In genomic region chr4:6647582-6648230, GRCh38 we compare ENCODE assay signal across 22 cellular contexts. TPM values are rescaled to one million over a fixed set of nuclear protein-coding genes. Genes with fewer than 3 reads are reported as not detected.
"Had no signal": no experiment of that assay in that cellular context is flagged by ENCODE, and none has a peak within 500 bp of the region (broad histone marks: within the 10 kb centered on the region; RNA-seq: fewer than 3 reads in every experiment).

No MANE protein-coding gene starts in this region.

- H3K9me3 Mint-ChIP-seq: activated naive CD8-positive, alpha-beta T cell treated with anti-CD3 and anti-CD28 coated beads, Interleukin-2, amount 10 ng/mL, durations not matched to agents 7 days and 5 days; naive B cell; neural progenitor cell; stimulated activated naive CD8-positive, alpha-beta T cell treated with anti-CD3 and anti-CD28 coated beads, Interleukin-15, amount 100 ng/mL, for 72 hours had no signal

- H3K27ac ChIP-seq: body of pancreas, foreskin keratinocyte, neural progenitor cell, prostate gland, right atrium auricular region, suprapubic skin, transverse colon, uterus had no signal

- H3K27me3 ChIP-seq: body of pancreas, foreskin keratinocyte, neural progenitor cell, right atrium auricular region, suprapubic skin, transverse colon, uterus had no signal

- H2AFZ ChIP-seq: neural progenitor cell had no signal

- H3K9me3 ChIP-seq: body of pancreas, prostate gland, right atrium auricular region, suprapubic skin, transverse colon, uterus had no signal

- H3K4me3 Mint-ChIP-seq: activated naive CD8-positive, alpha-beta T cell treated with anti-CD3 and anti-CD28 coated beads, Interleukin-2, amount 10 ng/mL, durations not matched to agents 7 days and 5 days; naive B cell; neural progenitor cell; stimulated activated naive CD8-positive, alpha-beta T cell treated with anti-CD3 and anti-CD28 coated beads, Interleukin-15, amount 100 ng/mL, for 72 hours had no signal

- DNase-seq: activated CD4-positive, alpha-beta T cell treated with anti-CD3 and anti-CD28 coated beads, Interleukin-2, amount 50 U/mL, for 1 hour; activated CD4-positive, CD25-positive, alpha-beta regulatory T cell treated with anti-CD3 and anti-CD28 coated beads, Interleukin-2, amount 50 U/mL, for 72 hours; activated CD8-positive, alpha-beta memory T cell treated with anti-CD3 and anti-CD28 coated beads, Interleukin-2, amount 50 U/mL, for 4 hours; activated naive CD8-positive, alpha-beta T cell treated with anti-CD3 and anti-CD28 coated beads, Interleukin-2, amount 10 ng/mL, durations not matched to agents 7 days and 5 days; activated T-cell treated with anti-CD3 and anti-CD28 coated beads, Interleukin-2, amount 50 U/mL, for 48 hours; body of pancreas; foreskin keratinocyte; hypothalamus; islet precursor cell; naive B cell; stimulated activated CD4-positive, alpha-beta T cell treated with anti-CD3 and anti-CD28 coated beads, Interleukin-2, amount 100 ng/mL, for 24 hours; stimulated activated naive CD8-positive, alpha-beta T cell treated with anti-CD3 and anti-CD28 coated beads, Interleukin-15, amount 100 ng/mL, for 72 hours; T-helper 9 cell; transverse colon; uterus had no signal

- H3K4me2 ChIP-seq: neural progenitor cell had no signal

- H3K27me3 Mint-ChIP-seq: naive B cell; stimulated activated naive CD8-positive, alpha-beta T cell treated with anti-CD3 and anti-CD28 coated beads, Interleukin-15, amount 100 ng/mL, for 72 hours had no signal

- H3K27ac Mint-ChIP-seq: activated naive CD8-positive, alpha-beta T cell treated with anti-CD3 and anti-CD28 coated beads, Interleukin-2, amount 10 ng/mL, durations not matched to agents 7 days and 5 days; neural progenitor cell had no signal

- ATAC-seq: body of pancreas; foreskin keratinocyte; left lobe of liver; stimulated activated naive CD8-positive, alpha-beta T cell treated with anti-CD3 and anti-CD28 coated beads, Interleukin-15, amount 100 ng/mL, for 72 hours had no signal

- H3K4me3 ChIP-seq: body of pancreas, neural progenitor cell, prostate gland, right atrium auricular region, suprapubic skin, transverse colon, uterus had no signal

- H3K4me1 ChIP-seq: prostate gland had no signal

- H3K9ac ChIP-seq: neural progenitor cell had no signal

- FAIRE-seq: colon had no signal

- H3K36me3 ChIP-seq: prostate gland, uterus had no signal

RNA-seq across cellular contexts. Expression of gene S100P, which starts 46.0 kb away (rescaled TPM):
- total RNA-seq: fibroblast of lung, foreskin keratinocyte had no signal
- polyA plus RNA-seq: fibroblast of lung had no signal
